ENCODE assay signal across 22 cellular contexts in the genomic region with DNA sequence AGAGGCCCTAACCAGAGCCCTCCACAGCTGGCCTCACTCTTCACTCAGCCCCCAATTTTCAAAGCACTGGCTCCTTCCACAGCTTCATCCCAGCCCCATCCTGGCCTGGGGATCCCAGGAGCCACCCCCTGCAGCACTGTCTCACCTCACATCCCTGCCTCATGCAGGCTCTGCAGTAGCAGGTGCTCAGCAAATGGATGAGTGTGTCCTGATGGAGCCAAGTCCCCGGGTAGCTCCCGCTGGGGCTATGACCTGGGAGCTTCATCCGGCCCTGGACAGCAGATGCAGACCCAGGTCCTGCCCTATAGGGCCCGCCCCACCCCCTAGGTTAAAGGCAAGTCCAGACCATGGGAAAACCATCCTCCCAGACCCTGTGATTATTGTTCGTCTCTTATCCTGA.
"Had no signal": no experiment of that assay in that cellular context is flagged by ENCODE, and none has a peak within 500 bp of the region (broad histone marks: within the 10 kb centered on the region; RNA-seq: fewer than 3 reads in every experiment).

No MANE protein-coding gene starts in this region.

- H3K36me3 ChIP-seq: adrenal gland, breast epithelium, Peyer's patch had no signal

- H3K4me1 ChIP-seq: adrenal gland, breast epithelium, Peyer's patch had no signal

- H3K4me3 ChIP-seq: adrenal gland, breast epithelium, Peyer's patch had no signal

- H3K36me3 Mint-ChIP-seq: activated naive CD8-positive, alpha-beta T cell treated with anti-CD3 and anti-CD28 coated beads, Interleukin-2, amount 10 ng/mL, durations not matched to agents 7 days and 5 days; IgD-negative memory B cell had no signal

- H3K27me3 Mint-ChIP-seq: IgD-negative memory B cell had no signal

- H3K27me3 ChIP-seq: adrenal gland, Peyer's patch had no signal

- H3K9me3 ChIP-seq: adrenal gland, breast epithelium, Peyer's patch had no signal

- H3K27ac Mint-ChIP-seq: activated CD8-positive, alpha-beta T cell treated with anti-CD3 and anti-CD28 coated beads, Interleukin-2, amount 10 ng/mL, durations not matched to agents 7 days and 5 days; IgD-negative memory B cell; T-helper 1 cell treated with Interleukin-12 subunit alpha and Interleukin-12 subunit beta and Interleukin-4 antibody, amounts not matched to agents 30 μg/mL and 1 μg/mL, for 36 hours had no signal

- DNase-seq: activated CD4-positive, alpha-beta T cell treated with anti-CD3 and anti-CD28 coated beads for 4 hours; activated CD8-positive, alpha-beta memory T cell treated with anti-CD3 and anti-CD28 coated beads, Interleukin-2, amount 50 U/mL, for 48 hours; activated naive CD4-positive, alpha-beta T cell treated with anti-CD3 and anti-CD28 coated beads, Interleukin-2, amount 50 U/mL, for 16 hours; activated T-cell treated with anti-CD3 and anti-CD28 coated beads, Interleukin-2, amount 50 U/mL, for 1 hour; adrenal gland; anterior cingulate cortex; NCI-H1048; NCI-H146; NCI-H187 treated with DMSO at 0.1 percent for 48 hours; NCI-H2081 treated with DMSO at 0.1 percent for 48 hours; NCI-H2171; NCI-H226; NCI-H510A; NCI-H526 treated with DMSO at 0.1 percent for 48 hours; NCI-H82; Peyer's patch; SHP77 treated with DMSO at 0.1 percent for 48 hours had no signal

- H3K9me3 Mint-ChIP-seq: activated naive CD8-positive, alpha-beta T cell treated with anti-CD3 and anti-CD28 coated beads, Interleukin-2, amount 10 ng/mL, durations not matched to agents 7 days and 5 days; T-helper 1 cell treated with Interleukin-12 subunit alpha and Interleukin-12 subunit beta and Interleukin-4 antibody, amounts not matched to agents 30 μg/mL and 1 μg/mL, for 36 hours had no signal

- H3K4me3 Mint-ChIP-seq: activated CD8-positive, alpha-beta T cell treated with anti-CD3 and anti-CD28 coated beads, Interleukin-2, amount 10 ng/mL, durations not matched to agents 7 days and 5 days; activated naive CD8-positive, alpha-beta T cell treated with anti-CD3 and anti-CD28 coated beads, Interleukin-2, amount 10 ng/mL, durations not matched to agents 7 days and 5 days; T-helper 1 cell treated with Interleukin-12 subunit alpha and Interleukin-12 subunit beta and Interleukin-4 antibody, amounts not matched to agents 30 μg/mL and 1 μg/mL, for 36 hours had no signal

- H3K27ac ChIP-seq: adrenal gland, breast epithelium, Peyer's patch had no signal
